Comparison of ENCODE assay signal across 8 cellular contexts in the genomic region with DNA sequence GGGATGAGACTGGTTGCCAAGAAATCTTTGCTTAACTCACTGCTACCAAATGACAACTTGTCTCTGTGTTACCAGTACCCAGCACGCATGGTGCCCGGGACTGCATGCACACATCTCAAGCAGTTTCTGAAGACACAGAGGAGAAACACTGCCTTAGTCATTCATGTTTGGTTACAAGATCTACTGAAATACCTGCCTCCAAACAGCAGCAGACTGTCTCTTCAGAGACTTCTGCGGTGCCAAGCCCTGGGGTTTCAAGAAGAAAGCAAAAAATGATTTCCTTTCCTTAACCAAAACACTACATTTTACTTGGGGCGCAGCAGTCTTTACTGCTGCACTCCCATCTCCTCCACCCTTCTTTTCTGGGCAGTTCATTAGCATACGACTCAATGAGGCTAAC. TPM values are rescaled to one million over a fixed set of nuclear protein-coding genes. Genes with fewer than 3 reads are reported as not detected.
DNase-seq lines count a peak whose midpoint lies in the region; ATAC-seq and TF ChIP-seq lines count a peak whose summit lies in the region.

No MANE protein-coding gene starts in this region.

- peak overlapping the region; percentile 75 to 99 (median 97) for H3K27ac Mint-ChIP-seq in CD4-positive, alpha-beta memory T cell
- H3K27ac Mint-ChIP-seq in WTC11: peak overlapping the region; percentile 57

- peak overlapping the region; percentile 82 for H3K4me2 ChIP-seq in osteoblast (ENCODE audit: insufficient read depth, low read length)

- peak overlapping the region; percentile 48 for H2AFZ ChIP-seq in osteoblast (ENCODE audit: low read length)

- peaks cover 89% of the 10 kb centered on the region for H3K79me2 ChIP-seq in osteoblast (ENCODE audit: insufficient read depth, low read length)

- H3K4me3 Mint-ChIP-seq in CD4-positive, alpha-beta memory T cell: peak overlapping the region; percentile 93 to 100 (median 98)
- peak overlapping the region; percentile 99 for H3K4me3 Mint-ChIP-seq in WTC11

- peaks cover 34 to 84% (median 53%) of the 10 kb centered on the region in 4 donors for H3K4me1 Mint-ChIP-seq in CD4-positive, alpha-beta memory T cell
- peaks cover 35% of the 10 kb centered on the region for H3K4me1 Mint-ChIP-seq in WTC11

- intact Hi-C loops in CD4-positive, alpha-beta memory T cell (cut with micrococcal nuclease): loop anchor here (1.0 to 5.0 kb wide), 2 partner anchors 26 to 41 kb away; no protein-coding TSS in a partner anchor

- POLR2A ChIA-PET in CD4-positive, alpha-beta memory T cell (lab: Charles Lee; ENCODE audit: partially characterized antibody): interaction anchor here (2.1 to 8.8 kb wide), 2 partner anchors 12 to 26 kb away, joined by 7 to 178 read pairs; no protein-coding TSS in a partner anchor
- POLR2A ChIA-PET in WTC11 (lab: Charles Lee): no interaction called here

- peaks cover 73% of the 10 kb centered on the region for H3K4me1 ChIP-seq in CD4-positive, alpha-beta memory T cell (ENCODE audit: insufficient read depth, low read length)
- H3K4me1 ChIP-seq in osteoblast (ENCODE audit: insufficient read depth, low read length): peaks cover 33% of the 10 kb centered on the region

- peaks cover 9 to 44% of the 10 kb centered on the region in 2 donors for H3K36me3 Mint-ChIP-seq in CD4-positive, alpha-beta memory T cell
- H3K36me3 Mint-ChIP-seq in WTC11: peaks cover 18% of the 10 kb centered on the region

- no peaks in the 10 kb centered on the region for H3K9me3 ChIP-seq in CD4-positive, alpha-beta memory T cell (ENCODE audit: control insufficient read depth in 1 of 2, low read length in 2 of 2)
- no peaks in the 10 kb centered on the region for H3K9me3 ChIP-seq in osteoblast (ENCODE audit: low read depth, low read length)

- peak overlapping the region; percentile 48 to 90 for H3K4me3 ChIP-seq in CD4-positive, alpha-beta memory T cell (ENCODE audit: low read length in 2 of 2)
- H3K4me3 ChIP-seq in choroid plexus epithelial cell (ENCODE audit: low read depth, low read length): peak overlapping the region; percentile 10
- peak overlapping the region; percentile 26 for H3K4me3 ChIP-seq in osteoblast (ENCODE audit: insufficient read depth, low read length)

- no peaks in the 10 kb centered on the region for H3K27me3 ChIP-seq in CD4-positive, alpha-beta memory T cell (ENCODE audit: insufficient read depth, low read length)
- no peaks in the 10 kb centered on the region for H3K27me3 ChIP-seq in osteoblast (ENCODE audit: insufficient read depth, low read length)

- H3K27me3 Mint-ChIP-seq in CD4-positive, alpha-beta memory T cell: peaks cover 0 to 2% of the 10 kb centered on the region in 2 donors
- no peaks in the 10 kb centered on the region; the same call in 1 of the 2 replicates for H3K27me3 Mint-ChIP-seq in WTC11 (ENCODE audit: low read depth)

- CTCF ChIA-PET in CD4-positive, alpha-beta memory T cell (lab: Charles Lee; ENCODE audit: partially characterized antibody): interaction anchor here (3.1 kb wide), 1 partner anchor 12 kb away, joined by 24 read pairs; no protein-coding TSS in a partner anchor
- CTCF ChIA-PET in WTC11 (lab: Charles Lee): no interaction called here

- TF ChIP-seq CTCF in WTC11 (IDR thresholded peaks at IDR 0.05): no peak
- no peak for TF ChIP-seq CTCF in choroid plexus epithelial cell (conservative IDR thresholded peaks at IDR 0.05; ENCODE audit: low read depth, low read length)
- no peak for TF ChIP-seq CTCF in osteoblast (IDR thresholded peaks at IDR 0.05; ENCODE audit: extremely low read depth, low read depth, low read length)

- H3K9me3 Mint-ChIP-seq in CD4-positive, alpha-beta memory T cell: no peaks in the 10 kb centered on the region
- H3K9me3 Mint-ChIP-seq in WTC11: no peaks in the 10 kb centered on the region

- no peak for ATAC-seq in WTC11

- DNase-seq in CD4-positive, alpha-beta memory T cell: peak in 4 of 5 donors; percentile 47 to 56 (median 52)
- DNase-seq in WTC11 (ENCODE audit: low spot score) (no peak), choroid plexus epithelial cell (ENCODE audit: low read depth) (no peak), osteoblast (ENCODE audit: insufficient read length, low spot score, missing footprints) (no peak), SHP77 (lab: John Stamatoyannopoulos, UW) (no peak), NCI-H1105 treated with DMSO at 0.1 percent for 48 hours (lab: John Stamatoyannopoulos, UW) (no peak), COLO829 (ENCODE audit: low spot score) (no peak), HuH-7 (ENCODE audit: low spot score) (no peak)

- H3K36me3 ChIP-seq in CD4-positive, alpha-beta memory T cell (ENCODE audit: insufficient read depth, low read length): peaks cover 7% of the 10 kb centered on the region
- no peaks in the 10 kb centered on the region for H3K36me3 ChIP-seq in osteoblast (ENCODE audit: insufficient read depth, low read length)

- H3K27ac ChIP-seq in CD4-positive, alpha-beta memory T cell (ENCODE audit: low read depth, low read length): peak overlapping the region; percentile 84
- H3K27ac ChIP-seq in osteoblast (ENCODE audit: low read depth, low read length): peak overlapping the region; percentile 52

- peaks cover 18% of the 10 kb centered on the region for H4K20me1 ChIP-seq in osteoblast (ENCODE audit: insufficient read depth, low read length)

TF ChIP-seq in WTC11, 78 proteins besides CTCF, POLR2A, EP300 and RAD21:
- TF ChIP-seq ZNF396 (CRISPR knock-in tag; IDR thresholded peaks at IDR 0.05; ENCODE audit: borderline replicate concordance) (no peak), GRHL2 (CRISPR knock-in tag; IDR thresholded peaks at IDR 0.05; ENCODE audit: insufficient replicate concordance, severe bottlenecking) (no peak), ELF4 (CRISPR knock-in tag; IDR thresholded peaks at IDR 0.05; ENCODE audit: low read depth) (no peak), HMGA2 (CRISPR knock-in tag; IDR thresholded peaks at IDR 0.05) (no peak), NFE2L1 (CRISPR knock-in tag; IDR thresholded peaks at IDR 0.05) (no peak), RELA (CRISPR knock-in tag; IDR thresholded peaks at IDR 0.05; ENCODE audit: borderline replicate concordance) (no peak), NR3C1 (CRISPR knock-in tag; conservative IDR thresholded peaks at IDR 0.05; ENCODE audit: low read depth) (no peak), ZNF232 (CRISPR knock-in tag; IDR thresholded peaks at IDR 0.05) (no peak), ESRRA (CRISPR knock-in tag; IDR thresholded peaks at IDR 0.05; ENCODE audit: borderline replicate concordance) (no peak), SP1 (CRISPR knock-in tag; conservative IDR thresholded peaks at IDR 0.05) (no peak), ZNF138 (CRISPR knock-in tag; conservative IDR thresholded peaks at IDR 0.05) (no peak)
- TF ChIP-seq, protein P1, sequence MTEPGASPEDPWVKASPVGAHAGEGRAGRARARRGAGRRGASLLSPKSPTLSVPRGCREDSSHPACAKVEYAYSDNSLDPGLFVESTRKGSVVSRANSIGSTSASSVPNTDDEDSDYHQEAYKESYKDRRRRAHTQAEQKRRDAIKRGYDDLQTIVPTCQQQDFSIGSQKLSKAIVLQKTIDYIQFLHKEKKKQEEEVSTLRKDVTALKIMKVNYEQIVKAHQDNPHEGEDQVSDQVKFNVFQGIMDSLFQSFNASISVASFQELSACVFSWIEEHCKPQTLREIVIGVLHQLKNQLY (CRISPR knock-in tag; IDR thresholded peaks at IDR 0.05): no peak
- TF ChIP-seq, protein P2, sequence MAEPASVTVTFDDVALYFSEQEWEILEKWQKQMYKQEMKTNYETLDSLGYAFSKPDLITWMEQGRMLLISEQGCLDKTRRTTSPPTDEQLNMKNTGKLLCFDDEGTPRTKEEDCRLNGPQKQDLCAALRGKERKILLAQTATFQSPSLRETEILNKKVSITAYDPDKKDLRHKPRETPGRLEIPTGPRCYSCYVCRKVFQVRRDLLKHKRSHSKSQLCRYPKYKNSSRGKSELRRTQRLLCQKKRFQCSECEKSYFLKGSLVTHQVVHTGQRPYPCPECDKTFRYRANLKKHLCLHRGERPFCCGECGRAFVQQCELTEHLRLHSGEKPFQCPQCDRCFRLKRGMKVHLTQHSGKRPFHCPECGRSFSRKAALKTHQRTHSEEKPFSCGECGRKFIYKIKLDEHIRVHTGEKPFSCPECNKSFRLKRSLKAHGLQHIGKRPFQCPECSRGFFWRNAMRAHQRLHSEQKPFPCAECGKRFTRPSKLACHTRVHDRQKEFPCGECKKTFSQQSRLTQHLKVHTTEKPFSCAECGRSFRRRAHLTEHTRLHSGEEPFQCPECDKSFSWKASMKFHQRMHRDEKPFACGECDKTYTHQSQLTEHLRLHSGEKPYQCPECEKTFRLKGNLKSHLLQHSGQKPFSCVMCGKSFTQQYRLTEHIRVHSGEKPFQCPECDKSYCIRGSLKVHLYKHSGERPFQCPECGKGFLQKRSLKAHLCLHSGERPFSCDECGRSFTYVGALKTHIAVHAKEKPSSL (CRISPR knock-in tag; conservative IDR thresholded peaks at IDR 0.05): no peak
- TF ChIP-seq, protein P3, sequence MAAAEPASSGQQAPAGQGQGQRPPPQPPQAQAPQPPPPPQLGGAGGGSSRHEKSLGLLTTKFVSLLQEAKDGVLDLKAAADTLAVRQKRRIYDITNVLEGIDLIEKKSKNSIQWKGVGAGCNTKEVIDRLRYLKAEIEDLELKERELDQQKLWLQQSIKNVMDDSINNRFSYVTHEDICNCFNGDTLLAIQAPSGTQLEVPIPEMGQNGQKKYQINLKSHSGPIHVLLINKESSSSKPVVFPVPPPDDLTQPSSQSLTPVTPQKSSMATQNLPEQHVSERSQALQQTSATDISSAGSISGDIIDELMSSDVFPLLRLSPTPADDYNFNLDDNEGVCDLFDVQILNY (CRISPR knock-in tag; IDR thresholded peaks at IDR 0.05): no peak

RNA-seq across cellular contexts. Expression of a gene that starts 4.2 kb away (rescaled TPM):
- 100 to 1,000 TPM; 299 to 303 TPM for total RNA-seq in CD4-positive, alpha-beta memory T cell
- 100 to 1,000 TPM; 153 to 160 TPM for polyA plus RNA-seq in CD4-positive, alpha-beta memory T cell
- total RNA-seq in WTC11 (2021) (160 to 189 TPM (median 181 TPM) in 3 replicates), osteoblast (72.0 and 87.8 TPM in 2 replicates)

RNA-seq across cellular contexts. Expression of a gene that starts 58.7 kb away (rescaled TPM):
- 1 to 10 TPM; 1.1 TPM for total RNA-seq in CD4-positive, alpha-beta memory T cell
- polyA plus RNA-seq in CD4-positive, alpha-beta memory T cell: 1 to 10 TPM in 1 of 2 donors, under 1 TPM in 1; 0.58 to 1.9 TPM
- total RNA-seq in WTC11 (2021) (9.4 to 11.0 TPM (median 9.6 TPM) in 3 replicates), osteoblast (2.5 and 3.8 TPM in 2 replicates)

Comparison
In these comparisons a context has a peak if more than half of its experiments do, and no peak if none do; other contexts are left out.
1. DNase-seq: peak in CD4-positive, alpha-beta memory T cell (4 of 5); none in WTC11 (single experiment), choroid plexus epithelial cell (single experiment), osteoblast (single experiment), SHP77 (0 of 2), NCI-H1105 treated with DMSO at 0.1 percent for 48 hours (single experiment), COLO829 (single experiment) and HuH-7 (single experiment).
2. H3K4me3 ChIP-seq: peak in every context shown above with its lines; median percentile 69 in CD4-positive, alpha-beta memory T cell; 26 in osteoblast; 10 in choroid plexus epithelial cell.